32 cellular contexts compared by ENCODE assay signal in the genomic region with DNA sequence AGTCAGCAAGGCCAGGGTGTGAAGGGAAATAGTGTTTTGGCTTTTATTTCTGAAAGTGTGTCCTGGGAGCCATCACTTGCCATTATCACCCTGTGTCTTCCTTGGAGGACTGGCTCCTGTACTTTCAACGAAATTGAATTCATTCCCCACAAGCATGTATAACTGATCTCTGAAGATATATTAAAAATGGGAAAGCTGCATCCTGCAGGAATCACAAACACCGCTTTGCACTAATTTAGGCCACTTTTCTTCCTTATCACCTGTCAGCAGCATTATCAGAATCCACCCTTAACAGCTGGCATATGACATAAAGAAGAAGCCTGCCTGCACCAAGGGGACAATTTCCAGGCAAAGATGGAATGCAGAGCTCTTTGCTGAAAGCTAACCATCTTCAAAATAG. TPM values are rescaled to one million over a fixed set of nuclear protein-coding genes. Genes with fewer than 3 reads are reported as not detected.
"Had no signal": no experiment of that assay in that cellular context is flagged by ENCODE, and none has a peak within 500 bp of the region (broad histone marks: within the 10 kb centered on the region; RNA-seq: fewer than 3 reads in every experiment).

No MANE protein-coding gene starts in this region.

- H3K27ac Mint-ChIP-seq: natural killer cell; nephron; progenitor cell of endocrine pancreas; stimulated activated effector memory CD8-positive, alpha-beta T cell treated with anti-CD3 and anti-CD28 coated beads, Interleukin-12 subunit alpha, Interleukin-12 subunit beta, amount 100 ng/mL, for 72 hours; stimulated activated naive CD8-positive, alpha-beta T cell treated with anti-CD3 and anti-CD28 coated beads, Interleukin-15, amount 100 ng/mL, for 72 hours; type B pancreatic cell had no signal

- H3K4me1 Mint-ChIP-seq: naive B cell; natural killer cell; stimulated activated effector memory CD8-positive, alpha-beta T cell treated with anti-CD3 and anti-CD28 coated beads, Interleukin-12 subunit alpha, Interleukin-12 subunit beta, amount 100 ng/mL, for 72 hours; stimulated activated naive CD8-positive, alpha-beta T cell treated with anti-CD3 and anti-CD28 coated beads, Interleukin-15, amount 100 ng/mL, for 72 hours had no signal

- H3K4me1 ChIP-seq: parathyroid adenoma, psoas muscle, right lobe of liver, sigmoid colon, suprapubic skin, testis, tibial artery, transverse colon, upper lobe of right lung, uterus had no signal

- H3K4me3 Mint-ChIP-seq: naive B cell; natural killer cell; nephron; neural crest cell; stimulated activated effector memory CD8-positive, alpha-beta T cell treated with anti-CD3 and anti-CD28 coated beads, Interleukin-12 subunit alpha, Interleukin-12 subunit beta, amount 100 ng/mL, for 72 hours; stimulated activated naive CD8-positive, alpha-beta T cell treated with anti-CD3 and anti-CD28 coated beads, Interleukin-15, amount 100 ng/mL, for 72 hours; type B pancreatic cell had no signal

- H3K36me3 ChIP-seq: neutrophil, ovary, right lobe of liver, sigmoid colon, suprapubic skin, tibial artery, transverse colon, upper lobe of right lung, uterus had no signal

- FAIRE-seq: small intestine had no signal

- H3K9me3 ChIP-seq: neutrophil, ovary, psoas muscle, right lobe of liver, sigmoid colon, suprapubic skin, testis, tibial artery, transverse colon, upper lobe of right lung, uterus had no signal

- H3K36me3 Mint-ChIP-seq: naive B cell; natural killer cell; stimulated activated effector memory CD8-positive, alpha-beta T cell treated with anti-CD3 and anti-CD28 coated beads, Interleukin-12 subunit alpha, Interleukin-12 subunit beta, amount 100 ng/mL, for 72 hours; type B pancreatic cell had no signal

- H3K27me3 ChIP-seq: ovary, right lobe of liver, sigmoid colon, testis, tibial artery, transverse colon, upper lobe of right lung, uterus had no signal

- H3K27ac ChIP-seq: neutrophil, ovary, parathyroid adenoma, psoas muscle, right lobe of liver, sigmoid colon, suprapubic skin, testis, tibial artery, transverse colon, upper lobe of right lung, uterus had no signal

- H3K79me2 ChIP-seq: parathyroid adenoma had no signal

- H2AFZ ChIP-seq: parathyroid adenoma had no signal

- DNase-seq: naive B cell; natural killer cell; nucleus accumbens; ovary; posterior cingulate gyrus; psoas muscle; right cardiac atrium; right lobe of liver; sigmoid colon; small intestine; stimulated activated CD4-positive, alpha-beta T cell treated with anti-CD3 and anti-CD28 coated beads, Interleukin-15, amount 100 ng/mL, for 24 hours; stimulated activated CD4-positive, alpha-beta T cell treated with anti-CD3 and anti-CD28 coated beads, Interleukin-2, amount 100 ng/mL, for 24 hours; stimulated activated CD4-positive, alpha-beta T cell treated with anti-CD3 and anti-CD28 coated beads, Interleukin-2, amount 100 ng/mL, for 48 hours; stimulated activated CD4-positive, alpha-beta T cell treated with anti-CD3 and anti-CD28 coated beads, Interleukin-4, amount 100 ng/mL, for 24 hours; stimulated activated naive CD4-positive, alpha-beta T cell; stimulated activated naive CD8-positive, alpha-beta T cell treated with anti-CD3 and anti-CD28 coated beads, Interleukin-15, amount 100 ng/mL, for 72 hours; stimulated activated naive CD8-positive, alpha-beta T cell treated with anti-CD3 and anti-CD28 coated beads, Interleukin-15, Interleukin-2, amounts not matched to agents 100 U/mL and 50 U/mL, for 24 hours; substantia nigra; testis; tibial artery; transverse colon; upper lobe of right lung; uterus had no signal

- H3K9me3 Mint-ChIP-seq: nephron had no signal

- H3K4me3 ChIP-seq: ovary, psoas muscle, right lobe of liver, sigmoid colon, suprapubic skin, testis, tibial artery, transverse colon, upper lobe of right lung, uterus had no signal

- ATAC-seq: natural killer cell; psoas muscle; right cardiac atrium; right lobe of liver; stimulated activated effector memory CD8-positive, alpha-beta T cell treated with anti-CD3 and anti-CD28 coated beads, Interleukin-12 subunit alpha, Interleukin-12 subunit beta, amount 100 ng/mL, for 72 hours; stimulated activated naive CD8-positive, alpha-beta T cell treated with anti-CD3 and anti-CD28 coated beads, Interleukin-15, amount 100 ng/mL, for 72 hours; stimulated activated naive CD8-positive, alpha-beta T cell treated with anti-CD3 and anti-CD28 coated beads, Interleukin-15, Interleukin-2, amounts not matched to agents 100 U/mL and 50 U/mL, for 24 hours; upper lobe of right lung had no signal

- H3K9ac ChIP-seq: parathyroid adenoma had no signal

RNA-seq across cellular contexts. Expression of a gene that starts 56.2 kb away (rescaled TPM):
- total RNA-seq: omental fat pad, progenitor cell of endocrine pancreas, psoas muscle, right cardiac atrium had no signal
